Comparison of ENCODE assay signal across 13 cellular contexts in the genomic region with DNA sequence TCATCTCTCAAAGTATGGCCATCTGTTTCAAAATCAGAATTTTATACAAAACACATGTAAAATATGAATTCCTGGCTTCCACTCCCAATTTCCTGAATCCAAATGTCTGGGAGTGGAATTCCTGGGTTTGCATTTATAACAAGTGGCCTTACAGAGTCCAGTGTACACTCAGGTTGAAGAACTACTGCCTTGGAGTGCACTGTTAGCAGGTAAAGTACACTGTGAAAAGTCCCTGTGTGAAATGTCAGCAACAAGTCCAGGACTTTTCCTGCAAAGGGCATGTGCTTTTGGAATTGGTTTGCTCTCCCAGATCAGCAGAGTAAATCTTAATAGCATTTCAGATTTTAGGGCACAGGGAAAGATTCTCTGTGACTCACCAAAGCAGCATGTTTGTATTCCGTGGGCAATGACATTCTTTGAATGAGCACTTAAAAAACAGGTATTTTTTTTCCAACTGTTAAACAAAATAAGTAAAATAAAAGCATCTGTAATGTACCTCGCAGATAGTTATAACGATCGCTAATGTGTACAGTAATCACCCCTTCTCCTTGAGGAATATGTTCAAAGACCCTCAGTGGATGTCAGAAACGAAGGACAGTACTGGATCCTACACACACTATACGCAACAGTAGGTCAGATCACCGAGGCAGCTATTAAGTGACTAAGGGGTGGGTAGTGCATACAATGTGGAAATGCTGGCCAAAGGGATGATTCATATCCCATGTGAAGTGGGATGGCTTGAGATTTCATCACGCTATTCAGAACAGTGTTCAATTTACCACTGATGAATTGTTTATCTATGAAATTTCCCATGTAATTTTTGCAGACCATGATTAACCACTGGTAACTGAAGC. TPM values are rescaled to one million over a fixed set of nuclear protein-coding genes. Genes with fewer than 3 reads are reported as not detected.
DNase-seq lines count a peak whose midpoint lies in the region; ATAC-seq, FAIRE-seq and TF ChIP-seq lines count a peak whose summit lies in the region.
"Had no signal": no experiment of that assay in that cellular context is flagged by ENCODE, and none has a peak within 500 bp of the region (broad histone marks: within the 10 kb centered on the region; RNA-seq: fewer than 3 reads in every experiment).

No MANE protein-coding gene starts in this region.

- H3K4me2 ChIP-seq in astrocyte (ENCODE audit: low read length) = peak overlapping the region; percentile 76
- H3K4me2 ChIP-seq in Karpas-422 (ENCODE audit: low read depth, low read length, poor library complexity, severe bottlenecking) = no peak overlapping the region

- H2AFZ ChIP-seq in astrocyte (ENCODE audit: low read depth, low read length) (no peak overlapping the region), Karpas-422 (ENCODE audit: low read length) (no peak overlapping the region)

- H3K4me1 ChIP-seq in astrocyte (ENCODE audit: insufficient read depth, low read length) = peaks cover 40% of the 10 kb centered on the region
- H3K4me1 ChIP-seq in left lung = peaks cover 5% of the 10 kb centered on the region in 2 donors
- peaks cover 6% of the 10 kb centered on the region for H3K4me1 ChIP-seq in Karpas-422 (ENCODE audit: low read length)

- no peaks in the 10 kb centered on the region for H3K27me3 Mint-ChIP-seq in astrocyte (ENCODE audit: low read depth, unreplicated experiment)
- H3K27me3 Mint-ChIP-seq in activated CD4-positive, alpha-beta T cell treated with anti-CD3 and anti-CD28 coated beads, Interleukin-2, amount 10 ng/mL, durations not matched to agents 24 days and 14 days = no peaks in the 10 kb centered on the region
- H3K27me3 Mint-ChIP-seq: dendritic cell treated with granulocyte-macrophage colony-stimulating factor and Interleukin-4, amounts not matched to agents 40 ng/mL and 50 ng/mL, for 4 days had no signal

- H4K20me1 ChIP-seq in astrocyte (ENCODE audit: insufficient read depth, low read length) (no peaks in the 10 kb centered on the region), Karpas-422 (ENCODE audit: insufficient read depth, low read depth, low read length) (no peaks in the 10 kb centered on the region)

- no peaks in the 10 kb centered on the region for H3K9me2 ChIP-seq in Karpas-422 (replicated peaks; ENCODE audit: insufficient read depth, low read length)

- H3K79me2 ChIP-seq in astrocyte (ENCODE audit: insufficient read depth, low read length) (no peaks in the 10 kb centered on the region), Karpas-422 (ENCODE audit: low read length) (no peaks in the 10 kb centered on the region)

- peak; percentile 63 for ATAC-seq in left lung

- H3K9me3 ChIP-seq in astrocyte (ENCODE audit: insufficient read depth, low read depth, low read length) = no peaks in the 10 kb centered on the region
- no peaks in the 10 kb centered on the region for H3K9me3 ChIP-seq in left lung
- no peaks in the 10 kb centered on the region for H3K9me3 ChIP-seq in Karpas-422 (ENCODE audit: low read length)
- H3K9me3 ChIP-seq: tibial nerve had no signal

- peak overlapping the region; percentile 92 for H3K27ac ChIP-seq in astrocyte (ENCODE audit: low read depth, low read length)
- H3K27ac ChIP-seq in left lung = peak overlapping the region in 1 of 2 donors; percentile 30
- H3K27ac ChIP-seq in Karpas-422 (ENCODE audit: low read length) = no peak overlapping the region
- H3K27ac ChIP-seq: tibial nerve had no signal

- TF ChIP-seq CTCF in AG10803 (conservative IDR thresholded peaks at IDR 0.05; ENCODE audit: low read length) (no peak), astrocyte (IDR thresholded peaks at IDR 0.05; ENCODE audit: insufficient read depth, low read depth, low read length) (no peak), left lung (IDR thresholded peaks at IDR 0.05) (no peak), GM10266 (IDR thresholded peaks at IDR 0.05; ENCODE audit: control insufficient read depth, insufficient read depth, low read depth, missing control alignments) (no peak)

- peak; percentile 93 for DNase-seq in AG10803 (ENCODE audit: low read depth)
- DNase-seq in LHCN-M2 (ENCODE audit: low read depth) = peak; percentile 94
- DNase-seq in astrocyte (ENCODE audit: low read depth) = peak; percentile 96
- DNase-seq in left lung = no peak
- no peak for DNase-seq in NCI-H2107 (lab: John Stamatoyannopoulos, UW)
- no peak for DNase-seq in Karpas-422
- DNase-seq in GM10266 (ENCODE audit: extremely low spot score) = no peak
- no peak for DNase-seq in activated CD4-positive, alpha-beta T cell treated with anti-CD3 and anti-CD28 coated beads, Interleukin-2, amount 10 ng/mL, durations not matched to agents 24 days and 14 days
- DNase-seq: activated CD8-positive, alpha-beta memory T cell treated with anti-CD3 and anti-CD28 coated beads for 24 hours; DND-41; NCI-H748 treated with DMSO at 0.1 percent for 48 hours had no signal

- no peaks in the 10 kb centered on the region for H3K36me3 ChIP-seq in astrocyte (ENCODE audit: insufficient read depth, low read length)
- no peaks in the 10 kb centered on the region for H3K36me3 ChIP-seq in left lung
- no peaks in the 10 kb centered on the region for H3K36me3 ChIP-seq in Karpas-422 (ENCODE audit: insufficient read depth, low read length)
- H3K36me3 ChIP-seq: tibial nerve had no signal

- H3K4me3 ChIP-seq in AG10803 (ENCODE audit: low read length) (no peak overlapping the region), astrocyte (ENCODE audit: insufficient read depth, low read depth, low read length) (peak overlapping the region; percentile 40), left lung (no peak overlapping the region), Karpas-422 (ENCODE audit: low read length) (no peak overlapping the region)
- H3K4me3 ChIP-seq: tibial nerve had no signal

- H3K4me3 Mint-ChIP-seq in astrocyte (ENCODE audit: unreplicated experiment) = no peak overlapping the region
- no peak overlapping the region for H3K4me3 Mint-ChIP-seq in activated CD4-positive, alpha-beta T cell treated with anti-CD3 and anti-CD28 coated beads, Interleukin-2, amount 10 ng/mL, durations not matched to agents 24 days and 14 days
- H3K4me3 Mint-ChIP-seq: dendritic cell treated with granulocyte-macrophage colony-stimulating factor and Interleukin-4, amounts not matched to agents 40 ng/mL and 50 ng/mL, for 4 days had no signal

- no peaks in the 10 kb centered on the region for H3K36me3 Mint-ChIP-seq in astrocyte (ENCODE audit: low read depth, unreplicated experiment)
- no peaks in the 10 kb centered on the region for H3K36me3 Mint-ChIP-seq in activated CD4-positive, alpha-beta T cell treated with anti-CD3 and anti-CD28 coated beads, Interleukin-2, amount 10 ng/mL, durations not matched to agents 24 days and 14 days (ENCODE audit: low read depth)

- intact Hi-C loops in left lung (cut with DNase I) = no loop called here
- intact Hi-C loops in activated CD4-positive, alpha-beta T cell treated with anti-CD3 and anti-CD28 coated beads, Interleukin-2, amount 10 ng/mL, durations not matched to agents 24 days and 14 days (cut with micrococcal nuclease) = no loop called here

- peak overlapping the region; percentile 71 for H3K9ac ChIP-seq in astrocyte (ENCODE audit: low read length)
- H3K9ac ChIP-seq in Karpas-422 (ENCODE audit: low read length) = no peak overlapping the region

- no peaks in the 10 kb centered on the region for H3K9me3 Mint-ChIP-seq in astrocyte (ENCODE audit: unreplicated experiment)
- no peaks in the 10 kb centered on the region for H3K9me3 Mint-ChIP-seq in activated CD4-positive, alpha-beta T cell treated with anti-CD3 and anti-CD28 coated beads, Interleukin-2, amount 10 ng/mL, durations not matched to agents 24 days and 14 days
- H3K9me3 Mint-ChIP-seq: dendritic cell treated with granulocyte-macrophage colony-stimulating factor and Interleukin-4, amounts not matched to agents 40 ng/mL and 50 ng/mL, for 4 days had no signal

- H3K4me1 Mint-ChIP-seq in astrocyte (ENCODE audit: low read depth, unreplicated experiment) = peaks cover 31% of the 10 kb centered on the region
- peaks cover 5% of the 10 kb centered on the region for H3K4me1 Mint-ChIP-seq in activated CD4-positive, alpha-beta T cell treated with anti-CD3 and anti-CD28 coated beads, Interleukin-2, amount 10 ng/mL, durations not matched to agents 24 days and 14 days

- FAIRE-seq in astrocyte (lab: Jason Lieb, UNC) = peak; percentile 98

- no peaks in the 10 kb centered on the region for H3K27me3 ChIP-seq in astrocyte (ENCODE audit: insufficient read depth, low read length)
- no peaks in the 10 kb centered on the region for H3K27me3 ChIP-seq in left lung
- H3K27me3 ChIP-seq in Karpas-422 (ENCODE audit: low read length) = no peaks in the 10 kb centered on the region
- H3K27me3 ChIP-seq: tibial nerve had no signal

- H3K27ac Mint-ChIP-seq in astrocyte (ENCODE audit: unreplicated experiment) = peak overlapping the region; percentile 90
- no peak overlapping the region for H3K27ac Mint-ChIP-seq in activated CD4-positive, alpha-beta T cell treated with anti-CD3 and anti-CD28 coated beads, Interleukin-2, amount 10 ng/mL, durations not matched to agents 24 days and 14 days
- H3K27ac Mint-ChIP-seq: dendritic cell treated with granulocyte-macrophage colony-stimulating factor and Interleukin-4, amounts not matched to agents 40 ng/mL and 50 ng/mL, for 4 days had no signal

RNA-seq across cellular contexts. Expression of a gene that starts 1.9 kb away (rescaled TPM):
- total RNA-seq in LHCN-M2 (2014; rRNA removed) = 0.13 TPM in 1 of 2 replicates, not detected in the other
- not detected for polyA plus RNA-seq in LHCN-M2 (2012)
- total RNA-seq in astrocyte = 0.24 and 0.50 TPM in 2 replicates
- total RNA-seq in left lung = 1 to 10 TPM in 1 of 2 donors, under 1 TPM in 1; 0.18 to 1.1 TPM
- not detected in 2 replicates for total RNA-seq in Karpas-422 (2014; rRNA removed; shearing (Covaris generic); ENCODE audit: low replicate concordance)
- not detected in 2 replicates for total RNA-seq in activated CD4-positive, alpha-beta T cell treated with anti-CD3 and anti-CD28 coated beads, Interleukin-2, amount 10 ng/mL, durations not matched to agents 24 days and 14 days

Comparison
In these comparisons a context has a peak if more than half of its experiments do, and no peak if none do; other contexts are left out.
1. DNase-seq: peak in AG10803 (single experiment), LHCN-M2 (single experiment) and astrocyte (single experiment); none in left lung (0 of 2), NCI-H2107 (single experiment), Karpas-422 (single experiment), GM10266 (single experiment) and activated CD4-positive, alpha-beta T cell treated with anti-CD3 and anti-CD28 coated beads, Interleukin-2, amount 10 ng/mL, durations not matched to agents 24 days and 14 days (single experiment).